ENCODE assay signal across 1 cellular context in the genomic region with DNA sequence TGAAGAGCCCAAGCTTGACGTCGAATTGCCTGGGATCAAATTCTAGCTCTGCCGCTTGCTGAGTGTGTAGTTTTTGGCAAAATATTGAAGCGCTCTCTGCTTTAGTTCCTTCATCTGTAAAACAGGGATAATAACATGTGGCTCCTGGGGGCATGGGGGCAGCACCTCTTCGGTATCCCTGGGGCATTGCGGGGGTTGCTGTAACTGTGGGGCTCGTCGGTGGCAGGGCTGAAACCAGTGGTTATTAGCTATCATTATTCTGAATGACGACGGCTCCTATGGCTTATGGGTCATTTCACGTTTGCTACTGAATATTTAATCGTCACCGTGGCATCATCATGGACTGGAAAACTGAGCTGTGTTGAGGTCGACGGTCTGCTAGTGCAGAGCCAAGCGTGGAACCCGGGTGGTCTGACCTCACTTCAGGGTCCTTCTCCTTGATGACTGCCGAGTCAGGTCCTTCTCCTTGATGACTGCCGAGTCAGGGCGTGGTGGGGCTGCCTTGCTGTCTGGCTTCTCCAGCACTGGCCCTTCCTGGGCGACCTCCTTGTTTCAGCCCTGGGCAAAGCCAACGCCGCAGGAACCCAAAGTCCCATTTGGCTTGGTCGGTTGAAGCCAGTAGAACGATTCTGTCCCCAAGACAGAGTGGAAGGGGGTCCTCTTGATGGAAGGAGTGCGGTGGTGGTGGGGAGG.
TF ChIP-seq lines count a peak whose summit lies in the region.

No MANE protein-coding gene starts in this region.

TF ChIP-seq in H1, 55 proteins besides CTCF, POLR2A, EP300 and RAD21:
- TF ChIP-seq CBX5 (IDR thresholded peaks at IDR 0.05; ENCODE audit: low read depth, low read length), result no peak
- TF ChIP-seq, protein P1, sequence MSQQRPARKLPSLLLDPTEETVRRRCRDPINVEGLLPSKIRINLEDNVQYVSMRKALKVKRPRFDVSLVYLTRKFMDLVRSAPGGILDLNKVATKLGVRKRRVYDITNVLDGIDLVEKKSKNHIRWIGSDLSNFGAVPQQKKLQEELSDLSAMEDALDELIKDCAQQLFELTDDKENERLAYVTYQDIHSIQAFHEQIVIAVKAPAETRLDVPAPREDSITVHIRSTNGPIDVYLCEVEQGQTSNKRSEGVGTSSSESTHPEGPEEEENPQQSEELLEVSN (IDR thresholded peaks at IDR 0.05), result no peak
- TF ChIP-seq MAFK (IDR thresholded peaks at IDR 0.05; ENCODE audit: low read depth, low read length), result 0 out of 2 replicates have a peak, but pooled peaks have one; percentile 8
- TF ChIP-seq, protein P2, sequence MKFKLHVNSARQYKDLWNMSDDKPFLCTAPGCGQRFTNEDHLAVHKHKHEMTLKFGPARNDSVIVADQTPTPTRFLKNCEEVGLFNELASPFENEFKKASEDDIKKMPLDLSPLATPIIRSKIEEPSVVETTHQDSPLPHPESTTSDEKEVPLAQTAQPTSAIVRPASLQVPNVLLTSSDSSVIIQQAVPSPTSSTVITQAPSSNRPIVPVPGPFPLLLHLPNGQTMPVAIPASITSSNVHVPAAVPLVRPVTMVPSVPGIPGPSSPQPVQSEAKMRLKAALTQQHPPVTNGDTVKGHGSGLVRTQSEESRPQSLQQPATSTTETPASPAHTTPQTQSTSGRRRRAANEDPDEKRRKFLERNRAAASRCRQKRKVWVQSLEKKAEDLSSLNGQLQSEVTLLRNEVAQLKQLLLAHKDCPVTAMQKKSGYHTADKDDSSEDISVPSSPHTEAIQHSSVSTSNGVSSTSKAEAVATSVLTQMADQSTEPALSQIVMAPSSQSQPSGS (IDR thresholded peaks at IDR 0.05; ENCODE audit: low read length), result no peak
- peak; percentile 48; the same call in 1 of the 2 replicates for TF ChIP-seq BACH1 (IDR thresholded peaks at IDR 0.05; ENCODE audit: low read length)
